ENCODE assay signal across 21 cellular contexts in genomic region chr10:67722113-67722512, GRCh38. TPM values are rescaled to one million over a fixed set of nuclear protein-coding genes. Genes with fewer than 3 reads are reported as not detected.
A peak's percentile ranks its signal among the peaks of the same experiment; 100 is the strongest.
DNase-seq lines count a peak whose midpoint lies in the region; ATAC-seq, FAIRE-seq and TF ChIP-seq lines count a peak whose summit lies in the region.
"Had no signal": no experiment of that assay in that cellular context is flagged by ENCODE, and none has a peak within 500 bp of the region (broad histone marks: within the 10 kb centered on the region; RNA-seq: fewer than 3 reads in every experiment).

No MANE protein-coding gene starts in this region.

- TF ChIP-seq POLR2A in GM12891 (IDR thresholded peaks at IDR 0.05; ENCODE audit: low read depth, low read length) (no peak), Peyer's patch (IDR thresholded peaks at IDR 0.05) (no peak)

- intact Hi-C loops in heart right ventricle (cut with DNase I) (no loop called here), dorsolateral prefrontal cortex (cut with DNase I) (no loop called here)

- peak; percentile 60 for FAIRE-seq in GM12891 (lab: Jason Lieb, UNC)
- FAIRE-seq: G401.6, keratinocyte, pancreas had no signal

- DNase-seq in GM12891 (ENCODE audit: insufficient read length, low spot score) (no peak), Peyer's patch (no peak), heart right ventricle (no peak), globus pallidus (ENCODE audit: low spot score) (no peak), dorsolateral prefrontal cortex (no peak)
- DNase-seq: activated CD4-positive, CD25-positive, alpha-beta regulatory T cell treated with anti-CD3 and anti-CD28 coated beads, Interleukin-2, amount 50 U/mL, for 72 hours; activated T-cell treated with anti-CD3 and anti-CD28 coated beads for 4 hours; CD8-positive, alpha-beta memory T cell; central memory CD4-positive, alpha-beta T cell; MG63; pancreas; PC-9 had no signal

- H3K27me3 ChIP-seq in Peyer's patch (no peaks in the 10 kb centered on the region), heart right ventricle (no peaks in the 10 kb centered on the region), dorsolateral prefrontal cortex (no peaks in the 10 kb centered on the region)
- H3K27me3 ChIP-seq: MG63, pancreas had no signal

- H3K36me3 ChIP-seq in Peyer's patch (no peaks in the 10 kb centered on the region), heart right ventricle (no peaks in the 10 kb centered on the region)
- H3K36me3 ChIP-seq: MG63, pancreas, thoracic aorta had no signal

- no peaks in the 10 kb centered on the region for H3K9me3 ChIP-seq in Peyer's patch
- H3K9me3 ChIP-seq in heart right ventricle = peaks cover 0 to 5% (median 0%) of the 10 kb centered on the region in 11 donors
- H3K9me3 ChIP-seq: MG63, pancreas, thoracic aorta had no signal

- no peak overlapping the region for H3K27ac ChIP-seq in Peyer's patch
- no peak overlapping the region for H3K27ac ChIP-seq in heart right ventricle
- H3K27ac ChIP-seq in dorsolateral prefrontal cortex = no peak overlapping the region
- H3K27ac ChIP-seq: pancreas, PC-9, thoracic aorta had no signal

- no peaks in the 10 kb centered on the region for H3K4me1 ChIP-seq in Peyer's patch
- no peaks in the 10 kb centered on the region for H3K4me1 ChIP-seq in heart right ventricle
- H3K4me1 ChIP-seq: pancreas had no signal

- peak; percentile 92 for ATAC-seq in GM19351 (IDR thresholded peaks at IDR 0.05; ENCODE audit: unreplicated experiment)
- ATAC-seq in HG02678 (IDR thresholded peaks at IDR 0.05; ENCODE audit: unreplicated experiment) = peak; percentile 88
- peak; percentile 97 for ATAC-seq in HG03442 (IDR thresholded peaks at IDR 0.05; ENCODE audit: unreplicated experiment)
- ATAC-seq in heart right ventricle = no peak
- ATAC-seq: pancreas had no signal

- TF ChIP-seq CTCF in Peyer's patch (IDR thresholded peaks at IDR 0.05) (no peak), heart right ventricle (IDR thresholded peaks at IDR 0.05) (no peak), dorsolateral prefrontal cortex (IDR thresholded peaks at IDR 0.05 in 54 of 56, conservative IDR thresholded peaks at IDR 0.05 in 2 of 56; ENCODE audit: low read depth in 1 of 56, partially characterized antibody in 56 of 56) (no peak)

- H3K4me3 ChIP-seq in Peyer's patch (no peak overlapping the region), heart right ventricle (no peak overlapping the region), dorsolateral prefrontal cortex (no peak overlapping the region)
- H3K4me3 ChIP-seq: MG63, pancreas, PC-9, thoracic aorta had no signal

TF ChIP-seq in GM12891, 5 proteins besides CTCF, POLR2A, EP300 and RAD21:
- TF ChIP-seq SPI1 (IDR thresholded peaks at IDR 0.05; ENCODE audit: low read depth, low read length) = no peak
- no peak for TF ChIP-seq POLR2AphosphoS5 (IDR thresholded peaks at IDR 0.05; ENCODE audit: low read depth, low read length)
- no peak for TF ChIP-seq POU2F2 (IDR thresholded peaks at IDR 0.05; ENCODE audit: low read depth, low read length)
- TF ChIP-seq TAF1 (IDR thresholded peaks at IDR 0.05; ENCODE audit: low read depth, low read length) = no peak
- no peak for TF ChIP-seq PAX5 (IDR thresholded peaks at IDR 0.05; ENCODE audit: insufficient read depth, low read length, severe bottlenecking)
TF ChIP-seq in GM12891: peak in this region for 0.

RNA-seq across cellular contexts. Expression of gene CTNNA3, which starts 26.1 kb away (rescaled TPM):
- 0.21 TPM for polyA plus RNA-seq in GM12891 (2012; ENCODE audit: low read depth, missing spikeins)
- 1 to 10 TPM in 1 of 4 donors, under 1 TPM in 2, not detected in 1; 0.47 to 3.3 (median 0.80) TPM for total RNA-seq in Peyer's patch
- 100 to 1,000 TPM; 101 to 213 (median 189) TPM for total RNA-seq in heart right ventricle
- polyA plus RNA-seq in heart right ventricle = 1 to 10 TPM; 2.0 to 4.0 TPM
- 100 to 1,000 TPM in 38 of 120 experiments, 10 to 100 TPM in 81, 1 to 10 TPM in 1; 6.6 to 278 (median 75.4) TPM for total RNA-seq in dorsolateral prefrontal cortex
- total RNA-seq: A673; CD8-positive, alpha-beta memory T cell; glomerular endothelial cell; HT1080; PC-9 had no signal

Comparison
In these comparisons a context has a peak if more than half of its experiments do, and no peak if none do; other contexts are left out.
1. ATAC-seq: peak in GM19351 (single experiment), HG02678 (single experiment) and HG03442 (single experiment); none in heart right ventricle (0 of 8).